ENCODE assay signal across 21 cellular contexts in genomic region chr4:33187035-33187434, GRCh38.
DNase-seq lines count a peak whose midpoint lies in the region; ATAC-seq and TF ChIP-seq lines count a peak whose summit lies in the region.
"Had no signal": no experiment of that assay in that cellular context is flagged by ENCODE, and none has a peak within 500 bp of the region (broad histone marks: within the 10 kb centered on the region; RNA-seq: fewer than 3 reads in every experiment).

No MANE protein-coding gene starts in this region.

- H3K9ac ChIP-seq in BLaER1, result no peak overlapping the region

- H3K9me3 Mint-ChIP-seq in natural killer cell, result peaks cover 6 to 16% of the 10 kb centered on the region in 2 donors
- H3K9me3 Mint-ChIP-seq in activated CD8-positive, alpha-beta T cell treated with anti-CD3 and anti-CD28 coated beads for 36 hours, result peaks cover 7% of the 10 kb centered on the region

- no peak for DNase-seq in NCI-H446 treated with DMSO at 0.1 percent for 48 hours (lab: John Stamatoyannopoulos, UW)
- DNase-seq in natural killer cell, result no peak
- no peak for DNase-seq in activated CD8-positive, alpha-beta T cell treated with anti-CD3 and anti-CD28 coated beads for 36 hours
- DNase-seq: 8988T; activated naive CD8-positive, alpha-beta T cell treated with anti-CD3 and anti-CD28 coated beads, Interleukin-2, amount 50 U/mL, for 24 hours; CD4-positive, CD25-positive, alpha-beta regulatory T cell; DMS79; effector CD4-positive, alpha-beta T cell; KG1; NCI-H1105; stimulated activated CD4-positive, alpha-beta T cell treated with anti-CD3 and anti-CD28 coated beads, Interleukin-2, amount 100 ng/mL, for 48 hours; stimulated activated CD8-positive, alpha-beta memory T cell treated with anti-CD3 and anti-CD28 coated beads, Interleukin-4, amount 100 ng/mL, for 48 hours; T-cell had no signal

- peaks cover 14% of the 10 kb centered on the region for H3K9me3 ChIP-seq in BLaER1
- H3K9me3 ChIP-seq: thoracic aorta had no signal

- H3K36me3 ChIP-seq in BLaER1, result no peaks in the 10 kb centered on the region
- H3K36me3 ChIP-seq: cardiac muscle cell, thoracic aorta had no signal

- H3K4me1 Mint-ChIP-seq in natural killer cell, result no peaks in the 10 kb centered on the region
- no peaks in the 10 kb centered on the region for H3K4me1 Mint-ChIP-seq in activated CD8-positive, alpha-beta T cell treated with anti-CD3 and anti-CD28 coated beads for 36 hours (ENCODE audit: low read depth)
- H3K4me1 Mint-ChIP-seq: activated naive CD8-positive, alpha-beta T cell treated with anti-CD3 and anti-CD28 coated beads, Interleukin-2, amount 50 U/mL, for 24 hours; CD4-positive, CD25-positive, alpha-beta regulatory T cell; T-cell had no signal

- no peaks in the 10 kb centered on the region for H3K27me3 ChIP-seq in BLaER1
- H3K27me3 ChIP-seq: cardiac muscle cell had no signal

- no peak overlapping the region for H3K27ac ChIP-seq in BLaER1
- H3K27ac ChIP-seq: cardiac muscle cell, thoracic aorta, VCaP had no signal

- no peak for TF ChIP-seq CTCF in natural killer cell (IDR thresholded peaks at IDR 0.05)
- no peak for TF ChIP-seq CTCF in activated CD8-positive, alpha-beta T cell treated with anti-CD3 and anti-CD28 coated beads for 36 hours (IDR thresholded peaks at IDR 0.05)

- no peak overlapping the region for H3K27ac Mint-ChIP-seq in natural killer cell
- no peak overlapping the region for H3K27ac Mint-ChIP-seq in activated CD8-positive, alpha-beta T cell treated with anti-CD3 and anti-CD28 coated beads for 36 hours
- H3K27ac Mint-ChIP-seq: activated naive CD8-positive, alpha-beta T cell treated with anti-CD3 and anti-CD28 coated beads, Interleukin-2, amount 50 U/mL, for 24 hours; CD4-positive, CD25-positive, alpha-beta regulatory T cell; T-cell had no signal

- POLR2A ChIA-PET in activated CD8-positive, alpha-beta T cell treated with anti-CD3 and anti-CD28 coated beads for 36 hours (lab: Charles Lee), result no interaction called here

- H3K4me1 ChIP-seq in BLaER1, result peaks cover 32% of the 10 kb centered on the region

- CTCF ChIA-PET in activated CD8-positive, alpha-beta T cell treated with anti-CD3 and anti-CD28 coated beads for 36 hours (lab: Charles Lee), result no interaction called here

- no peaks in the 10 kb centered on the region for H3K36me3 Mint-ChIP-seq in natural killer cell
- H3K36me3 Mint-ChIP-seq in activated CD8-positive, alpha-beta T cell treated with anti-CD3 and anti-CD28 coated beads for 36 hours (ENCODE audit: low read depth), result no peaks in the 10 kb centered on the region
- H3K36me3 Mint-ChIP-seq: CD4-positive, CD25-positive, alpha-beta regulatory T cell; T-cell had no signal

- ATAC-seq in GM19328 (IDR thresholded peaks at IDR 0.05; ENCODE audit: unreplicated experiment) (peak; percentile 41), HG02571 (IDR thresholded peaks at IDR 0.05; ENCODE audit: unreplicated experiment) (peak; percentile 36), HG03175 (IDR thresholded peaks at IDR 0.05; ENCODE audit: unreplicated experiment) (peak; percentile 50), HG03159 (IDR thresholded peaks at IDR 0.05; ENCODE audit: unreplicated experiment) (no peak), natural killer cell (no peak)
- ATAC-seq in activated CD8-positive, alpha-beta T cell treated with anti-CD3 and anti-CD28 coated beads for 36 hours, result no peak
- ATAC-seq: activated naive CD8-positive, alpha-beta T cell treated with anti-CD3 and anti-CD28 coated beads, Interleukin-2, amount 50 U/mL, for 24 hours; T-cell had no signal

- H3K4me3 ChIP-seq in BLaER1, result no peak overlapping the region
- H3K4me3 ChIP-seq: cardiac muscle cell, thoracic aorta had no signal

- no peaks in the 10 kb centered on the region for H3K27me3 Mint-ChIP-seq in natural killer cell (ENCODE audit: low read depth in 2 of 2)
- no peaks in the 10 kb centered on the region for H3K27me3 Mint-ChIP-seq in activated CD8-positive, alpha-beta T cell treated with anti-CD3 and anti-CD28 coated beads for 36 hours
- H3K27me3 Mint-ChIP-seq: activated naive CD8-positive, alpha-beta T cell treated with anti-CD3 and anti-CD28 coated beads, Interleukin-2, amount 50 U/mL, for 24 hours; CD4-positive, CD25-positive, alpha-beta regulatory T cell; T-cell had no signal

- no peak overlapping the region for H3K4me3 Mint-ChIP-seq in natural killer cell
- no peak overlapping the region for H3K4me3 Mint-ChIP-seq in activated CD8-positive, alpha-beta T cell treated with anti-CD3 and anti-CD28 coated beads for 36 hours
- H3K4me3 Mint-ChIP-seq: activated naive CD8-positive, alpha-beta T cell treated with anti-CD3 and anti-CD28 coated beads, Interleukin-2, amount 50 U/mL, for 24 hours; CD4-positive, CD25-positive, alpha-beta regulatory T cell; T-cell had no signal

- intact Hi-C loops in natural killer cell (cut with micrococcal nuclease), result no loop called here
- intact Hi-C loops in activated CD8-positive, alpha-beta T cell treated with anti-CD3 and anti-CD28 coated beads for 36 hours (cut with micrococcal nuclease), result no loop called here

- H3K4me2 ChIP-seq in BLaER1, result peak overlapping the region; percentile 33

- no peaks in the 10 kb centered on the region for H4K20me1 ChIP-seq in BLaER1

Comparison
In these comparisons a context has a peak if more than half of its experiments do, and no peak if none do; other contexts are left out.
1. ATAC-seq: peak in GM19328 (single experiment), HG02571 (single experiment) and HG03175 (single experiment); none in HG03159 (single experiment), natural killer cell (0 of 3) and activated CD8-positive, alpha-beta T cell treated with anti-CD3 and anti-CD28 coated beads for 36 hours (single experiment).